9 cellular contexts compared by ENCODE assay signal in genomic region chr3:195209836-195210551, GRCh38.
A peak's percentile ranks its signal among the peaks of the same experiment; 100 is the strongest.
DNase-seq lines count a peak whose midpoint lies in the region; ATAC-seq and TF ChIP-seq lines count a peak whose summit lies in the region.
"Had no signal": no experiment of that assay in that cellular context is flagged by ENCODE, and none has a peak within 500 bp of the region (broad histone marks: within the 10 kb centered on the region; RNA-seq: fewer than 3 reads in every experiment).

No MANE protein-coding gene starts in this region.

- no peak overlapping the region for H2AFZ ChIP-seq in HCT116 (ENCODE audit: low read depth, low read length, poor library complexity, severe bottlenecking)
- peak overlapping the region; percentile 63 for H2AFZ ChIP-seq in mammary epithelial cell (ENCODE audit: low read depth, low read length)

- H3K4me3 ChIP-seq in HCT116 (replicated peaks in 1 of 2; ENCODE audit: low read depth in 1 of 2, low read length in 2 of 2) (no peak overlapping the region), mammary epithelial cell (replicated peaks in 1 of 3; ENCODE audit: insufficient read depth in 1 of 3, low read depth in 2 of 3, low read length in 3 of 3) (no peak overlapping the region), liver (ENCODE audit: low read depth in 1 of 3, low read length in 3 of 3) (no peak overlapping the region), stomach (no peak overlapping the region)

- H3K27me3 ChIP-seq in HCT116 (ENCODE audit: insufficient read depth, low read length) (no peaks in the 10 kb centered on the region), mammary epithelial cell (ENCODE audit: insufficient read depth, low read length) (no peaks in the 10 kb centered on the region), liver (ENCODE audit: control insufficient read depth in 4 of 4, insufficient read depth in 4 of 4, low read length in 3 of 4) (no peaks in the 10 kb centered on the region), stomach (no peaks in the 10 kb centered on the region)

- no TSS peak for BruUV-seq in HCT116 (replicated peaks; lab: Mats Ljungman, UMichigan)
- no TSS peak for BruUV-seq in mammary epithelial cell (replicated peaks; lab: Mats Ljungman, UMichigan)

- no peak overlapping the region for H3K27ac ChIP-seq in HCT116 (ENCODE audit: low read depth, low read length)
- H3K27ac ChIP-seq in mammary epithelial cell (ENCODE audit: insufficient read depth, low read depth, low read length) = no peak overlapping the region
- H3K27ac ChIP-seq in liver (ENCODE audit: low read depth in 1 of 2, low read length in 2 of 2) = peak overlapping the region; percentile 37 to 69
- H3K27ac ChIP-seq in stomach = peak overlapping the region; percentile 37 to 87 (median 83)

- intact Hi-C loops in HCT116 (cut with micrococcal nuclease) = no loop called here
- intact Hi-C loops in mammary epithelial cell (cut with micrococcal nuclease) = no loop called here
- intact Hi-C loops in stomach (cut with DNase I; ENCODE audit: low total_unique reads) = no loop called here

- dilution Hi-C loops in mammary epithelial cell (cut with HindIII; ENCODE audit: low sequenced_read_pairs) = loop anchor here (5.0 kb wide), 1 partner anchor 47 kb away; no protein-coding TSS in a partner anchor

- TF ChIP-seq CTCF in HCT116 (IDR thresholded peaks at IDR 0.05 in 2 of 3, conservative IDR thresholded peaks at IDR 0.05 in 1 of 3; ENCODE audit: borderline replicate concordance in 1 of 3, insufficient read depth in 1 of 3, low read depth in 2 of 3, low read length in 2 of 3) = no peak
- no peak for TF ChIP-seq CTCF in mammary epithelial cell (conservative IDR thresholded peaks at IDR 0.05 in 1 of 2, IDR thresholded peaks at IDR 0.05 in 1 of 2; ENCODE audit: extremely low read depth in 1 of 2, insufficient read depth in 1 of 2, low read depth in 1 of 2, low read length in 2 of 2)
- no peak for TF ChIP-seq CTCF in liver (IDR thresholded peaks at IDR 0.05; ENCODE audit: low read depth, low read length, missing input control)
- no peak for TF ChIP-seq CTCF in stomach (IDR thresholded peaks at IDR 0.05)

- CTCF ChIA-PET in HCT116 (lab: Charles Lee) (no interaction called here), mammary epithelial cell (lab: Charles Lee; ENCODE audit: low non-redundant PET) (no interaction called here)

- H3K4me2 ChIP-seq in HCT116 (ENCODE audit: low read length) (no peak overlapping the region), mammary epithelial cell (ENCODE audit: insufficient read depth, low read depth, low read length) (peak overlapping the region; percentile 65)

- H4K20me1 ChIP-seq in HCT116 (ENCODE audit: insufficient read depth) (no peaks in the 10 kb centered on the region), mammary epithelial cell (ENCODE audit: insufficient read depth, low read length) (no peaks in the 10 kb centered on the region)

- in situ Hi-C loops in mammary epithelial cell (cut with MboI; ENCODE audit: low sequenced_read_pairs in 2 of 2) = no loop called here

- RAD21 ChIA-PET in HCT116 (lab: Charles Lee; ENCODE audit: low non-redundant PET in 1 of 2, low total read pairs in 2 of 2, uncharacterized antibody in 2 of 2, unreplicated experiment in 2 of 2) = no interaction called here

- POLR2A ChIA-PET in HCT116 (lab: Charles Lee) = no interaction called here

- TF ChIP-seq EP300 in stomach (IDR thresholded peaks at IDR 0.05) = no peak

- DNase-seq in HCT116 (ENCODE audit: low read depth, low spot score) (no peak), mammary epithelial cell (no peak), stomach (no peak)
- DNase-seq in effector CD8-positive, alpha-beta T cell (lab: John Stamatoyannopoulos, UW) = no peak
- DNase-seq: NCI-H526 had no signal

- TF ChIP-seq RAD21 in HCT116 (IDR thresholded peaks at IDR 0.05; ENCODE audit: low read depth) = no peak
- no peak for TF ChIP-seq RAD21 in liver (IDR thresholded peaks at IDR 0.05)

- WGBS in mammary epithelial cell (ENCODE audit: low coverage, missing lambda C conversion rate) = 20% methylated on average over 14 of the region's 20 CpGs
- WGBS in liver = 73% methylated on average over 20 of the region's 20 CpGs
- 56 to 66% (median 61%) methylated on average over 17 to 20 of the region's 20 CpGs for WGBS in stomach, 5 donors

- H3K36me3 ChIP-seq in HCT116 (ENCODE audit: control insufficient read depth in 1 of 2, insufficient read depth in 2 of 2, low read length in 2 of 2) (no peaks in the 10 kb centered on the region), mammary epithelial cell (ENCODE audit: insufficient read depth, low read length) (no peaks in the 10 kb centered on the region), liver (ENCODE audit: control insufficient read depth in 4 of 4, insufficient read depth in 3 of 4, low read depth in 1 of 4, low read length in 3 of 4) (no peaks in the 10 kb centered on the region), stomach (no peaks in the 10 kb centered on the region)

- H3K9me2 ChIP-seq in HCT116 (ENCODE audit: insufficient read depth) = no peaks in the 10 kb centered on the region

- TF ChIP-seq POLR2A in HCT116 (IDR thresholded peaks at IDR 0.05; ENCODE audit: borderline replicate concordance, extremely low read depth, insufficient read depth, insufficient read length) (no peak), stomach (IDR thresholded peaks at IDR 0.05) (no peak)

- no peaks in the 10 kb centered on the region for H3K79me2 ChIP-seq in HCT116 (ENCODE audit: insufficient read depth, low read length)
- H3K79me2 ChIP-seq in mammary epithelial cell (ENCODE audit: insufficient read depth, low read length) = peaks cover 13% of the 10 kb centered on the region

- peaks cover 11 to 30% of the 10 kb centered on the region in 2 experiments; a peak in 3 of 4 replicates for H3K4me1 ChIP-seq in HCT116 (ENCODE audit: control insufficient read depth in 1 of 2, insufficient read depth in 2 of 2, low read length in 2 of 2)
- H3K4me1 ChIP-seq in mammary epithelial cell (ENCODE audit: insufficient read depth, low read length) = peaks cover 16% of the 10 kb centered on the region
- peaks cover 0 to 9% (median 1%) of the 10 kb centered on the region in 4 donors for H3K4me1 ChIP-seq in liver (ENCODE audit: control insufficient read depth in 4 of 4, insufficient read depth in 4 of 4, low read length in 3 of 4)
- H3K4me1 ChIP-seq in stomach = peaks cover 3 to 48% (median 31%) of the 10 kb centered on the region in 4 donors

- ATAC-seq in HCT116 (peak; percentile 20; the same call in 1 of the 2 replicates), HG03432 (IDR thresholded peaks at IDR 0.05; ENCODE audit: unreplicated experiment) (no peak), GM21619 (IDR thresholded peaks at IDR 0.05; ENCODE audit: unreplicated experiment) (no peak), GM18511 (IDR thresholded peaks at IDR 0.05; ENCODE audit: unreplicated experiment) (no peak)

- H3K9ac ChIP-seq in HCT116 (ENCODE audit: low read length) (no peak overlapping the region), mammary epithelial cell (ENCODE audit: insufficient read depth, low read length) (no peak overlapping the region), liver (ENCODE audit: low read depth in 1 of 2, low read length in 2 of 2) (no peak overlapping the region)

- H3K9me3 ChIP-seq in HCT116 (ENCODE audit: control insufficient read depth in 1 of 2, insufficient read depth in 1 of 2, low read depth in 1 of 2, low read length in 2 of 2) (no peaks in the 10 kb centered on the region), mammary epithelial cell (replicated peaks; ENCODE audit: insufficient read depth, low read length) (no peaks in the 10 kb centered on the region), liver (ENCODE audit: control insufficient read depth in 4 of 4, low read length in 3 of 4) (no peaks in the 10 kb centered on the region), stomach (no peaks in the 10 kb centered on the region)

TF ChIP-seq in HCT116, 20 proteins besides CTCF, POLR2A, EP300 and RAD21:
- TF ChIP-seq EZH2phosphoT487 (IDR thresholded peaks at IDR 0.05; ENCODE audit: borderline replicate concordance) = no peak
TF ChIP-seq in HCT116: peak in this region for 0.

TF ChIP-seq in liver, 16 proteins besides CTCF, POLR2A, EP300 and RAD21:
- TF ChIP-seq HNF4A (conservative IDR thresholded peaks at IDR 0.05) (no peak), YY1 (IDR thresholded peaks at IDR 0.05) (no peak), SP1 (IDR thresholded peaks at IDR 0.05) (no peak), TAF1 (conservative IDR thresholded peaks at IDR 0.05) (no peak), NR2F2 (IDR thresholded peaks at IDR 0.05) (peak; percentile 28), EGR1 (IDR thresholded peaks at IDR 0.05; ENCODE audit: low read depth in 2 of 2) (no peak)

Comparison
In these comparisons a context has a peak if more than half of its experiments do, and no peak if none do; other contexts are left out.
1. H3K27ac ChIP-seq: peak in liver (2 of 2) and stomach (5 of 5); none in HCT116 (single experiment) and mammary epithelial cell (single experiment).